29 cellular contexts compared by ENCODE assay signal in the genomic region with DNA sequence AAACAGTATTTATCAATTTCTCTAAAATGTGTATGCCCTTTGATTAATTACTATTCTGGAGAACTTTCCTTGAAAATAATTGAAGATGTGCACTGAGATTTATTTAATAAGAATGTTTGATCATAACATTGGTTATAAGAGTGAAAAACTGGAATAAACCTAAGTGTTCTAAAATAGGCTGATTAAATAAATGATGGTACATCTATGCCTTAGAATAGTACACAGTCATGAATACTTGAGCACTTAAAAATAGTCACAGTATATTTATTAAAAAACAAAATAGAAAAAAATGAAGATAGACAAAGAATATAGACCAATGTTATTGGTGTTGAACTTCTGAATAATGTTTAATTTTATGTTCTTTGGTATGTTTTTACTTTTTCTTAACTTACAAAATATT.
"Had no signal": no experiment of that assay in that cellular context is flagged by ENCODE, and none has a peak within 500 bp of the region (broad histone marks: within the 10 kb centered on the region; RNA-seq: fewer than 3 reads in every experiment).

No MANE protein-coding gene starts in this region.

- H3K27ac Mint-ChIP-seq: natural killer cell treated with Interleukin-12 subunit alpha and Interleukin-12 subunit beta and Interleukin-15 and Interleukin-18, amount 100 ng/mL, for 72 hours; nephron progenitor cell; progenitor cell of endocrine pancreas; stimulated activated effector memory CD8-positive, alpha-beta T cell treated with anti-CD3 and anti-CD28 coated beads, Interleukin-12 subunit alpha, Interleukin-12 subunit beta, amount 100 ng/mL, for 72 hours; stimulated activated naive B cell treated with anti-CD40 and anti-IgM and Interleukin-4, amounts not matched to agents 10 μg/mL and 1 μg/mL and 100 μg/mL, for 72 hours; stimulated activated naive CD8-positive, alpha-beta T cell treated with anti-CD3 and anti-CD28 coated beads, Interleukin-15, Interleukin-2, amounts not matched to agents 100 ng/mL and 50 ng/mL, for 24 hours had no signal

- DNase-seq: nephron progenitor cell; nucleus accumbens; posterior cingulate gyrus; psoas muscle; right cardiac atrium; right lobe of liver; sigmoid colon; small intestine; stimulated activated CD4-positive, alpha-beta T cell treated with anti-CD3 and anti-CD28 coated beads, Interleukin-15, amount 100 ng/mL, for 24 hours; stimulated activated CD4-positive, alpha-beta T cell treated with anti-CD3 and anti-CD28 coated beads, Interleukin-2, amount 100 ng/mL, for 24 hours; stimulated activated CD4-positive, alpha-beta T cell treated with anti-CD3 and anti-CD28 coated beads, Interleukin-2, amount 100 ng/mL, for 48 hours; stimulated activated CD4-positive, alpha-beta T cell treated with anti-CD3 and anti-CD28 coated beads, Interleukin-4, amount 100 ng/mL, for 24 hours; stimulated activated naive B cell treated with anti-CD40 and anti-IgM and Interleukin-4, amounts not matched to agents 10 μg/mL and 1 μg/mL and 100 μg/mL, for 72 hours; stimulated activated naive CD4-positive, alpha-beta T cell treated with Interleukin-2 at 50 U/mL for 16 hours; stomach; thyroid gland; trophoblast cell; upper lobe of left lung had no signal

- ATAC-seq: natural killer cell treated with Interleukin-12 subunit alpha and Interleukin-12 subunit beta and Interleukin-15 and Interleukin-18, amount 100 ng/mL, for 72 hours; psoas muscle; right cardiac atrium; right lobe of liver; stimulated activated effector memory CD8-positive, alpha-beta T cell treated with anti-CD3 and anti-CD28 coated beads, Interleukin-12 subunit alpha, Interleukin-12 subunit beta, amount 100 ng/mL, for 72 hours; stimulated activated naive B cell treated with anti-CD40 and anti-IgM and Interleukin-4, amounts not matched to agents 10 μg/mL and 1 μg/mL and 100 μg/mL, for 72 hours had no signal

- H3K9me3 ChIP-seq: neutrophil, psoas muscle, right lobe of liver, sigmoid colon, stomach, thoracic aorta, thyroid gland, upper lobe of left lung, vagina had no signal

- H3K4me3 Mint-ChIP-seq: natural killer cell treated with Interleukin-12 subunit alpha and Interleukin-12 subunit beta and Interleukin-15 and Interleukin-18, amount 100 ng/mL, for 72 hours; nephron progenitor cell; neural crest cell; stimulated activated effector memory CD8-positive, alpha-beta T cell treated with anti-CD3 and anti-CD28 coated beads, Interleukin-12 subunit alpha, Interleukin-12 subunit beta, amount 100 ng/mL, for 72 hours; stimulated activated naive B cell treated with anti-CD40 and anti-IgM and Interleukin-4, amounts not matched to agents 10 μg/mL and 1 μg/mL and 100 μg/mL, for 72 hours; stimulated activated naive CD8-positive, alpha-beta T cell treated with anti-CD3 and anti-CD28 coated beads, Interleukin-15, Interleukin-2, amounts not matched to agents 100 ng/mL and 50 ng/mL, for 24 hours had no signal

- H3K4me1 Mint-ChIP-seq: stimulated activated effector memory CD8-positive, alpha-beta T cell treated with anti-CD3 and anti-CD28 coated beads, Interleukin-12 subunit alpha, Interleukin-12 subunit beta, amount 100 ng/mL, for 72 hours; stimulated activated naive B cell treated with anti-CD40 and anti-IgM and Interleukin-4, amounts not matched to agents 10 μg/mL and 1 μg/mL and 100 μg/mL, for 72 hours had no signal

- H2AFZ ChIP-seq: parathyroid adenoma had no signal

- H3K27ac ChIP-seq: neutrophil, parathyroid adenoma, psoas muscle, right lobe of liver, sigmoid colon, stomach, thoracic aorta, thyroid gland, tibial nerve, upper lobe of left lung, vagina had no signal

- H3K36me3 Mint-ChIP-seq: natural killer cell treated with Interleukin-12 subunit alpha and Interleukin-12 subunit beta and Interleukin-15 and Interleukin-18, amount 100 ng/mL, for 72 hours; stimulated activated effector memory CD8-positive, alpha-beta T cell treated with anti-CD3 and anti-CD28 coated beads, Interleukin-12 subunit alpha, Interleukin-12 subunit beta, amount 100 ng/mL, for 72 hours; stimulated activated naive B cell treated with anti-CD40 and anti-IgM and Interleukin-4, amounts not matched to agents 10 μg/mL and 1 μg/mL and 100 μg/mL, for 72 hours had no signal

- H3K79me2 ChIP-seq: parathyroid adenoma had no signal

- H3K9me3 Mint-ChIP-seq: natural killer cell treated with Interleukin-12 subunit alpha and Interleukin-12 subunit beta and Interleukin-15 and Interleukin-18, amount 100 ng/mL, for 72 hours; stimulated activated effector memory CD8-positive, alpha-beta T cell treated with anti-CD3 and anti-CD28 coated beads, Interleukin-12 subunit alpha, Interleukin-12 subunit beta, amount 100 ng/mL, for 72 hours; stimulated activated naive CD8-positive, alpha-beta T cell treated with anti-CD3 and anti-CD28 coated beads, Interleukin-15, Interleukin-2, amounts not matched to agents 100 ng/mL and 50 ng/mL, for 24 hours had no signal

- FAIRE-seq: urothelium cell line had no signal

- H3K4me1 ChIP-seq: parathyroid adenoma, psoas muscle, right lobe of liver, sigmoid colon, stomach, thyroid gland, tibial nerve, upper lobe of left lung, vagina had no signal

- H3K9ac ChIP-seq: parathyroid adenoma had no signal

- H3K36me3 ChIP-seq: neutrophil, right lobe of liver, sigmoid colon, stomach, thoracic aorta, thyroid gland, tibial nerve, upper lobe of left lung, vagina had no signal

- H3K27me3 ChIP-seq: right lobe of liver, sigmoid colon, stomach, thyroid gland, tibial nerve, upper lobe of left lung, vagina had no signal

- H3K4me3 ChIP-seq: psoas muscle, right lobe of liver, sigmoid colon, stomach, thoracic aorta, thyroid gland, tibial nerve, upper lobe of left lung, vagina had no signal

- H3K27me3 Mint-ChIP-seq: progenitor cell of endocrine pancreas had no signal
